In genomic region chr17:7588553-7589203, GRCh38 we compare ENCODE assay signal across 11 cellular contexts. TPM values are rescaled to one million over a fixed set of nuclear protein-coding genes. Genes with fewer than 3 reads are reported as not detected.
DNase-seq lines count a peak whose midpoint lies in the region; ATAC-seq, FAIRE-seq and TF ChIP-seq lines count a peak whose summit lies in the region.
"Had no signal": no experiment of that assay in that cellular context is flagged by ENCODE, and none has a peak within 500 bp of the region (broad histone marks: within the 10 kb centered on the region; RNA-seq: fewer than 3 reads in every experiment).

No MANE protein-coding gene starts in this region.

- FAIRE-seq in HepG2 (lab: Jason Lieb, UNC), result no peak
- FAIRE-seq: A204.1, colon had no signal

- H3K9me3 ChIP-seq in HepG2 (ENCODE audit: low read length) (no peaks in the 10 kb centered on the region), right lobe of liver (no peaks in the 10 kb centered on the region), neutrophil (no peaks in the 10 kb centered on the region)

- H2AFZ ChIP-seq in HepG2 (ENCODE audit: low read length), result no peak overlapping the region

- BruUV-seq in HepG2 (replicated peaks; lab: Mats Ljungman, UMichigan), result no TSS peak

- H3K4me1 ChIP-seq in HepG2 (ENCODE audit: insufficient read depth, low read length), result peaks cover 13% of the 10 kb centered on the region
- H3K4me1 ChIP-seq in right lobe of liver, result peaks cover 0 to 9% (median 3%) of the 10 kb centered on the region in 4 donors
- H3K4me1 ChIP-seq in neutrophil (ENCODE audit: control insufficient read depth in 1 of 2, insufficient read depth in 1 of 2, low read depth in 1 of 2, low read length in 1 of 2), result peaks cover 16 to 26% of the 10 kb centered on the region in 2 experiments

- H3K27ac ChIP-seq in HepG2 (ENCODE audit: extremely low read length, insufficient read depth, low read length), result no peak overlapping the region
- H3K27ac ChIP-seq in right lobe of liver, result no peak overlapping the region
- peak overlapping the region; percentile 12 for H3K27ac ChIP-seq in neutrophil

- TF ChIP-seq CTCF in HepG2 (CRISPR knock-in tag; IDR thresholded peaks at IDR 0.05), result no peak
- no peak for TF ChIP-seq CTCF in right lobe of liver (IDR thresholded peaks at IDR 0.05)
- TF ChIP-seq CTCF in fibroblast of villous mesenchyme (IDR thresholded peaks at IDR 0.05; ENCODE audit: insufficient read depth, low read depth, low read length), result no peak
- TF ChIP-seq CTCF in neutrophil (IDR thresholded peaks at IDR 0.05), result no peak

- H3K4me3 ChIP-seq in HepG2 (replicated peaks in 1 of 3; ENCODE audit: insufficient read depth in 1 of 3, low read depth in 2 of 3, low read length in 3 of 3) (no peak overlapping the region), right lobe of liver (peak overlapping the region in 1 of 3 donors; percentile 4), fibroblast of villous mesenchyme (ENCODE audit: low read depth, low read length) (peak overlapping the region; percentile 9), neutrophil (ENCODE audit: low read depth in 1 of 2, low read length in 1 of 2) (no peak overlapping the region)

- H3K9ac ChIP-seq in HepG2 (ENCODE audit: insufficient read depth, low read depth, low read length), result no peak overlapping the region

- WGBS in HepG2 (ENCODE audit: low lambda C conversion rate), result 95% methylated on average over 22 of the region's 30 CpGs
- 100% methylated on average over 4 of the region's 30 CpGs for WGBS in right lobe of liver (ENCODE audit: insufficient coverage, low coverage, low lambda C conversion rate, missing lambda C conversion rate)

- DNase-seq in HepG2 (ENCODE audit: low spot score) (no peak), right lobe of liver (no peak), fibroblast of villous mesenchyme (ENCODE audit: low read depth) (no peak), erythroblast (lab: John Stamatoyannopoulos, UW) (no peak), NCI-H2171 (lab: John Stamatoyannopoulos, UW) (no peak), NCI-H510A treated with DMSO at 0.1 percent for 48 hours (lab: John Stamatoyannopoulos, UW) (no peak)

- ATAC-seq in HepG2 (no peak), right lobe of liver (no peak), HG03521 (IDR thresholded peaks at IDR 0.05; ENCODE audit: unreplicated experiment) (no peak)

- POLR2A ChIA-PET in HepG2 (lab: Yijun Ruan, JAX), result interaction anchor here (1.1 to 1.7 kb wide), 3 partner anchors 9 to 99 kb away, joined by 4 to 5 read pairs (median 4); partner anchors contain the start of genes CD68, SAT2 and TP53

- no peaks in the 10 kb centered on the region; a peak in 1 of 5 replicates for H3K27me3 ChIP-seq in HepG2 (ENCODE audit: control insufficient read depth in 1 of 2, insufficient read depth in 2 of 2, low read length in 2 of 2)
- no peaks in the 10 kb centered on the region for H3K27me3 ChIP-seq in right lobe of liver
- no peaks in the 10 kb centered on the region for H3K27me3 ChIP-seq in neutrophil

- H4K20me1 ChIP-seq in HepG2 (ENCODE audit: insufficient read depth, low read length), result no peaks in the 10 kb centered on the region

- in situ Hi-C loops in HepG2 (cut with HindIII; ENCODE audit: extremely low pct_ligation_motif_present, low pct_unique_long_range_greater_than_20kb), result loop anchor here (5.0 kb wide), 1 partner anchor 99 kb away; the partner anchor contains the start of genes TP53 and WRAP53

- no peak overlapping the region for H3K4me2 ChIP-seq in HepG2 (ENCODE audit: low read depth, low read length)

- CTCF ChIA-PET in HepG2 (lab: Yijun Ruan, JAX; ENCODE audit: low intra/inter-chr PET ratio, low total read pairs), result no interaction called here

- TF ChIP-seq EP300 in HepG2 (IDR thresholded peaks at IDR 0.05; ENCODE audit: low read depth in 2 of 2, low read length in 2 of 2) (no peak), HepG2 (CRISPR knock-in tag; IDR thresholded peaks at IDR 0.05; ENCODE audit: borderline replicate concordance) (no peak)

- peaks cover 19 to 47% of the 10 kb centered on the region in 2 experiments for H3K36me3 ChIP-seq in HepG2 (replicated peaks in 1 of 2; ENCODE audit: control insufficient read depth in 1 of 2, insufficient read depth in 2 of 2, low read length in 2 of 2)
- H3K36me3 ChIP-seq in right lobe of liver, result peaks cover 0 to 34% (median 9%) of the 10 kb centered on the region in 4 donors
- H3K36me3 ChIP-seq in neutrophil, result peaks cover 58% of the 10 kb centered on the region

- TF ChIP-seq RAD21 in HepG2 (CRISPR knock-in tag; IDR thresholded peaks at IDR 0.05), result no peak

- peaks cover 10% of the 10 kb centered on the region for H3K79me2 ChIP-seq in HepG2 (ENCODE audit: insufficient read depth, low read length)

- no peak for TF ChIP-seq POLR2A in HepG2 (IDR thresholded peaks at IDR 0.05; ENCODE audit: insufficient read depth in 1 of 2, low read depth in 2 of 2, low read length in 2 of 2)
- no peak for TF ChIP-seq POLR2A in right lobe of liver (IDR thresholded peaks at IDR 0.05)
- no peak for TF ChIP-seq POLR2A in erythroblast (IDR thresholded peaks at IDR 0.05; ENCODE audit: low read length)

- intact Hi-C loops in HepG2 (cut with micrococcal nuclease; ENCODE audit: unreplicated experiment) (no loop called here), right lobe of liver (cut with DNase I) (no loop called here)

RNA-seq across cellular contexts. Expression of gene SOX15, which starts 1.2 kb away (rescaled TPM):
- total RNA-seq in HepG2 (2016; rRNA removed; fragmentation: Illumina TruSeq; extraction: Trizol) (0.18 TPM in 1 of 2 replicates, not detected in the other), right lobe of liver (not detected), fibroblast of villous mesenchyme (under 0.01 and 0.64 TPM in 2 replicates)
- not detected in 2 replicates for total RNA-seq in HepG2 (2016; cell fraction: cytosol; rRNA removed; fragmentation: Illumina TruSeq; extraction: Trizol; ENCODE audit: low read depth)
- total RNA-seq in HepG2 (2016; cell fraction: insoluble cytoplasmic fraction; rRNA removed; fragmentation: Illumina TruSeq; extraction: Trizol), result 0.22 TPM in 1 of 2 replicates, not detected in the other
- not detected in 2 replicates for total RNA-seq in HepG2 (2016; cell fraction: membrane; rRNA removed; fragmentation: Illumina TruSeq; extraction: Trizol)
- 0.37 TPM in 1 of 2 replicates, not detected in the other for total RNA-seq in HepG2 (2016; cell fraction: nucleus; rRNA removed; fragmentation: Illumina TruSeq; extraction: Trizol)
- polyA plus RNA-seq in HepG2 (2011; rRNA removed), result 0.07 and 0.17 TPM in 2 replicates
- polyA plus RNA-seq in HepG2 (2011; cell fraction: cytosol; rRNA removed), result 0.04 TPM in 1 of 2 replicates, not detected in the other
- polyA plus RNA-seq in HepG2 (2011; cell fraction: nucleus; rRNA removed), result 0.54 and 0.63 TPM in 2 replicates
- polyA plus RNA-seq in HepG2 (2012), result 0.44 and 0.63 TPM in 2 replicates
- polyA plus RNA-seq in HepG2 (2016; cell fraction: cytosol; fragmentation: Illumina TruSeq; extraction: Trizol; ENCODE audit: low read depth), result 0.17 TPM in 1 of 2 replicates, not detected in the other
- polyA plus RNA-seq in HepG2 (2016; cell fraction: insoluble cytoplasmic fraction; fragmentation: Illumina TruSeq; extraction: Trizol; ENCODE audit: low read depth), result not detected in 2 replicates
- not detected in 2 replicates for polyA plus RNA-seq in HepG2 (2016; cell fraction: membrane; fragmentation: Illumina TruSeq; extraction: Trizol; ENCODE audit: low read depth)
- polyA plus RNA-seq in HepG2 (2016; cell fraction: nucleus; fragmentation: Illumina TruSeq; extraction: Trizol; ENCODE audit: insufficient read depth, low read depth), result 0.68 and 1.3 TPM in 2 replicates
- polyA minus RNA-seq in HepG2 (2011; rRNA and poly(A)+ RNA removed; ENCODE audit: low replicate concordance), result 0.44 TPM in 1 of 2 replicates, not detected in the other
- polyA minus RNA-seq in HepG2 (2011; cell fraction: cytosol; rRNA and poly(A)+ RNA removed), result not detected in 2 replicates
- polyA minus RNA-seq in HepG2 (2011; cell fraction: nucleus; rRNA and poly(A)+ RNA removed), result 0.62 TPM in 1 of 2 replicates, not detected in the other
- total RNA-seq: mesenteric fat pad had no signal

RNA-seq across cellular contexts. Expression of gene MPDU1, which starts 5.0 kb away (rescaled TPM):
- total RNA-seq in HepG2 (2016; rRNA removed; fragmentation: Illumina TruSeq; extraction: Trizol) (59.5 and 112 TPM in 2 replicates), right lobe of liver (100 to 1,000 TPM in 2 of 6 experiments, 10 to 100 TPM in 4; 54.2 to 199 (median 63.3) TPM), fibroblast of villous mesenchyme (70.5 and 101 TPM in 2 replicates)
- 17.5 and 21.1 TPM in 2 replicates for total RNA-seq in HepG2 (2016; cell fraction: cytosol; rRNA removed; fragmentation: Illumina TruSeq; extraction: Trizol; ENCODE audit: low read depth)
- 62.6 and 101 TPM in 2 replicates for total RNA-seq in HepG2 (2016; cell fraction: insoluble cytoplasmic fraction; rRNA removed; fragmentation: Illumina TruSeq; extraction: Trizol)
- total RNA-seq in HepG2 (2016; cell fraction: membrane; rRNA removed; fragmentation: Illumina TruSeq; extraction: Trizol), result 24.3 and 28.7 TPM in 2 replicates
- total RNA-seq in HepG2 (2016; cell fraction: nucleus; rRNA removed; fragmentation: Illumina TruSeq; extraction: Trizol), result 84.0 and 86.6 TPM in 2 replicates
- polyA plus RNA-seq in HepG2 (2011; rRNA removed), result 127 and 167 TPM in 2 replicates
- 188 and 194 TPM in 2 replicates for polyA plus RNA-seq in HepG2 (2011; cell fraction: cytosol; rRNA removed)
- polyA plus RNA-seq in HepG2 (2011; cell fraction: nucleus; rRNA removed), result 91.5 and 103 TPM in 2 replicates
- polyA plus RNA-seq in HepG2 (2012), result 56.7 and 59.6 TPM in 2 replicates
- polyA plus RNA-seq in HepG2 (2016; cell fraction: cytosol; fragmentation: Illumina TruSeq; extraction: Trizol; ENCODE audit: low read depth), result 12.2 and 12.9 TPM in 2 replicates
- polyA plus RNA-seq in HepG2 (2016; cell fraction: insoluble cytoplasmic fraction; fragmentation: Illumina TruSeq; extraction: Trizol; ENCODE audit: low read depth), result 73.5 and 77.4 TPM in 2 replicates
- 22.9 and 23.5 TPM in 2 replicates for polyA plus RNA-seq in HepG2 (2016; cell fraction: membrane; fragmentation: Illumina TruSeq; extraction: Trizol; ENCODE audit: low read depth)
- polyA plus RNA-seq in HepG2 (2016; cell fraction: nucleus; fragmentation: Illumina TruSeq; extraction: Trizol; ENCODE audit: insufficient read depth, low read depth), result 172 and 177 TPM in 2 replicates
- 205 and 272 TPM in 2 replicates for polyA minus RNA-seq in HepG2 (2011; rRNA and poly(A)+ RNA removed; ENCODE audit: low replicate concordance)
- polyA minus RNA-seq in HepG2 (2011; cell fraction: cytosol; rRNA and poly(A)+ RNA removed), result 31.8 and 40.4 TPM in 2 replicates
- polyA minus RNA-seq in HepG2 (2011; cell fraction: nucleus; rRNA and poly(A)+ RNA removed), result 30.7 and 35.3 TPM in 2 replicates

RNA-seq across cellular contexts. Expression of gene CD68, which starts 9.2 kb away (rescaled TPM):
- 4.1 and 10.3 TPM in 2 replicates for total RNA-seq in HepG2 (2016; rRNA removed; fragmentation: Illumina TruSeq; extraction: Trizol)
- total RNA-seq in HepG2 (2016; cell fraction: cytosol; rRNA removed; fragmentation: Illumina TruSeq; extraction: Trizol; ENCODE audit: low read depth), result 6.3 and 6.7 TPM in 2 replicates
- total RNA-seq in HepG2 (2016; cell fraction: insoluble cytoplasmic fraction; rRNA removed; fragmentation: Illumina TruSeq; extraction: Trizol), result 3.2 and 7.8 TPM in 2 replicates
- 7.2 and 7.7 TPM in 2 replicates for total RNA-seq in HepG2 (2016; cell fraction: membrane; rRNA removed; fragmentation: Illumina TruSeq; extraction: Trizol)
- 3.2 and 9.0 TPM in 2 replicates for total RNA-seq in HepG2 (2016; cell fraction: nucleus; rRNA removed; fragmentation: Illumina TruSeq; extraction: Trizol)
- polyA plus RNA-seq in HepG2 (2011; rRNA removed), result 104 and 124 TPM in 2 replicates
- 69.4 and 81.9 TPM in 2 replicates for polyA plus RNA-seq in HepG2 (2011; cell fraction: cytosol; rRNA removed)
- 15.4 and 16.3 TPM in 2 replicates for polyA plus RNA-seq in HepG2 (2011; cell fraction: nucleus; rRNA removed)
- polyA plus RNA-seq in HepG2 (2012), result 26.8 and 35.7 TPM in 2 replicates
- 16.5 and 18.7 TPM in 2 replicates for polyA plus RNA-seq in HepG2 (2016; cell fraction: cytosol; fragmentation: Illumina TruSeq; extraction: Trizol; ENCODE audit: low read depth)
- polyA plus RNA-seq in HepG2 (2016; cell fraction: insoluble cytoplasmic fraction; fragmentation: Illumina TruSeq; extraction: Trizol; ENCODE audit: low read depth), result 17.2 and 20.1 TPM in 2 replicates
- 24.5 and 25.8 TPM in 2 replicates for polyA plus RNA-seq in HepG2 (2016; cell fraction: membrane; fragmentation: Illumina TruSeq; extraction: Trizol; ENCODE audit: low read depth)
- polyA plus RNA-seq in HepG2 (2016; cell fraction: nucleus; fragmentation: Illumina TruSeq; extraction: Trizol; ENCODE audit: insufficient read depth, low read depth), result 16.1 and 21.1 TPM in 2 replicates
- polyA minus RNA-seq in HepG2 (2011; rRNA and poly(A)+ RNA removed; ENCODE audit: low replicate concordance), result 12.6 and 26.1 TPM in 2 replicates
- 7.6 and 9.9 TPM in 2 replicates for polyA minus RNA-seq in HepG2 (2011; cell fraction: cytosol; rRNA and poly(A)+ RNA removed)
- 4.6 and 6.2 TPM in 2 replicates for polyA minus RNA-seq in HepG2 (2011; cell fraction: nucleus; rRNA and poly(A)+ RNA removed)
- 100 to 1,000 TPM in 1 of 6 experiments, 10 to 100 TPM in 5; 31.6 to 179 (median 51.1) TPM for total RNA-seq in right lobe of liver
- 9.1 and 9.7 TPM in 2 replicates for total RNA-seq in fibroblast of villous mesenchyme

RNA-seq across cellular contexts. Expression of gene FXR2, which starts 26.0 kb away (rescaled TPM):
- total RNA-seq in HepG2 (2016; rRNA removed; fragmentation: Illumina TruSeq; extraction: Trizol) (13.4 and 24.4 TPM in 2 replicates), right lobe of liver (10 to 100 TPM; 14.3 to 23.2 (median 16.7) TPM), fibroblast of villous mesenchyme (37.4 and 39.7 TPM in 2 replicates)
- total RNA-seq in HepG2 (2016; cell fraction: cytosol; rRNA removed; fragmentation: Illumina TruSeq; extraction: Trizol; ENCODE audit: low read depth), result 6.3 and 7.1 TPM in 2 replicates
- total RNA-seq in HepG2 (2016; cell fraction: insoluble cytoplasmic fraction; rRNA removed; fragmentation: Illumina TruSeq; extraction: Trizol), result 12.8 and 25.4 TPM in 2 replicates
- 9.9 and 10.9 TPM in 2 replicates for total RNA-seq in HepG2 (2016; cell fraction: membrane; rRNA removed; fragmentation: Illumina TruSeq; extraction: Trizol)
- 20.2 and 24.7 TPM in 2 replicates for total RNA-seq in HepG2 (2016; cell fraction: nucleus; rRNA removed; fragmentation: Illumina TruSeq; extraction: Trizol)
- polyA plus RNA-seq in HepG2 (2011; rRNA removed), result 20.9 and 26.8 TPM in 2 replicates
- 16.0 and 22.3 TPM in 2 replicates for polyA plus RNA-seq in HepG2 (2011; cell fraction: cytosol; rRNA removed)
- 53.5 and 56.2 TPM in 2 replicates for polyA plus RNA-seq in HepG2 (2011; cell fraction: nucleus; rRNA removed)
- 10.9 and 14.6 TPM in 2 replicates for polyA plus RNA-seq in HepG2 (2012)
- polyA plus RNA-seq in HepG2 (2016; cell fraction: cytosol; fragmentation: Illumina TruSeq; extraction: Trizol; ENCODE audit: low read depth), result 3.1 and 4.5 TPM in 2 replicates
- polyA plus RNA-seq in HepG2 (2016; cell fraction: insoluble cytoplasmic fraction; fragmentation: Illumina TruSeq; extraction: Trizol; ENCODE audit: low read depth), result 10.7 and 14.4 TPM in 2 replicates
- 7.1 and 8.8 TPM in 2 replicates for polyA plus RNA-seq in HepG2 (2016; cell fraction: membrane; fragmentation: Illumina TruSeq; extraction: Trizol; ENCODE audit: low read depth)
- polyA plus RNA-seq in HepG2 (2016; cell fraction: nucleus; fragmentation: Illumina TruSeq; extraction: Trizol; ENCODE audit: insufficient read depth, low read depth), result 49.5 and 50.2 TPM in 2 replicates
- 43.6 and 137 TPM in 2 replicates for polyA minus RNA-seq in HepG2 (2011; rRNA and poly(A)+ RNA removed; ENCODE audit: low replicate concordance)
- polyA minus RNA-seq in HepG2 (2011; cell fraction: cytosol; rRNA and poly(A)+ RNA removed), result 10.3 and 12.8 TPM in 2 replicates
- 14.9 and 15.8 TPM in 2 replicates for polyA minus RNA-seq in HepG2 (2011; cell fraction: nucleus; rRNA and poly(A)+ RNA removed)

RNA-seq across cellular contexts. Expression of gene SENP3, which starts 27.0 kb away (rescaled TPM):
- total RNA-seq in HepG2 (2016; rRNA removed; fragmentation: Illumina TruSeq; extraction: Trizol) (64.5 and 75.4 TPM in 2 replicates), right lobe of liver (10 to 100 TPM; 12.3 to 33.9 (median 15.1) TPM), fibroblast of villous mesenchyme (69.9 and 75.1 TPM in 2 replicates)
- 46.1 and 48.3 TPM in 2 replicates for total RNA-seq in HepG2 (2016; cell fraction: cytosol; rRNA removed; fragmentation: Illumina TruSeq; extraction: Trizol; ENCODE audit: low read depth)
- 67.8 and 80.2 TPM in 2 replicates for total RNA-seq in HepG2 (2016; cell fraction: insoluble cytoplasmic fraction; rRNA removed; fragmentation: Illumina TruSeq; extraction: Trizol)
- 96.7 and 98.4 TPM in 2 replicates for total RNA-seq in HepG2 (2016; cell fraction: membrane; rRNA removed; fragmentation: Illumina TruSeq; extraction: Trizol)
- total RNA-seq in HepG2 (2016; cell fraction: nucleus; rRNA removed; fragmentation: Illumina TruSeq; extraction: Trizol), result 31.6 and 38.4 TPM in 2 replicates
- polyA plus RNA-seq in HepG2 (2011; rRNA removed), result 55.8 and 57.3 TPM in 2 replicates
- 51.2 and 51.8 TPM in 2 replicates for polyA plus RNA-seq in HepG2 (2011; cell fraction: cytosol; rRNA removed)
- 36.5 and 39.7 TPM in 2 replicates for polyA plus RNA-seq in HepG2 (2011; cell fraction: nucleus; rRNA removed)
- 20.5 and 25.7 TPM in 2 replicates for polyA plus RNA-seq in HepG2 (2012)
- polyA plus RNA-seq in HepG2 (2016; cell fraction: cytosol; fragmentation: Illumina TruSeq; extraction: Trizol; ENCODE audit: low read depth), result 29.8 and 32.5 TPM in 2 replicates
- polyA plus RNA-seq in HepG2 (2016; cell fraction: insoluble cytoplasmic fraction; fragmentation: Illumina TruSeq; extraction: Trizol; ENCODE audit: low read depth), result 66.8 and 75.8 TPM in 2 replicates
- 81.7 and 87.7 TPM in 2 replicates for polyA plus RNA-seq in HepG2 (2016; cell fraction: membrane; fragmentation: Illumina TruSeq; extraction: Trizol; ENCODE audit: low read depth)
- polyA plus RNA-seq in HepG2 (2016; cell fraction: nucleus; fragmentation: Illumina TruSeq; extraction: Trizol; ENCODE audit: insufficient read depth, low read depth), result 52.7 and 61.4 TPM in 2 replicates
- polyA minus RNA-seq in HepG2 (2011; rRNA and poly(A)+ RNA removed; ENCODE audit: low replicate concordance), result 67.9 and 190 TPM in 2 replicates
- 26.8 and 29.3 TPM in 2 replicates for polyA minus RNA-seq in HepG2 (2011; cell fraction: cytosol; rRNA and poly(A)+ RNA removed)
- polyA minus RNA-seq in HepG2 (2011; cell fraction: nucleus; rRNA and poly(A)+ RNA removed), result 19.1 and 20.5 TPM in 2 replicates
